ENCODE assay signal across 19 cellular contexts in genomic region chrX:42248226-42248625, GRCh38.
DNase-seq lines count a peak whose midpoint lies in the region; ATAC-seq, FAIRE-seq and TF ChIP-seq lines count a peak whose summit lies in the region.
"Had no signal": no experiment of that assay in that cellular context is flagged by ENCODE, and none has a peak within 500 bp of the region (broad histone marks: within the 10 kb centered on the region; RNA-seq: fewer than 3 reads in every experiment).

No MANE protein-coding gene starts in this region.

- H3K9ac ChIP-seq in IMR-90 (ENCODE audit: low read depth, low read length), result no peak overlapping the region

- H4K8ac ChIP-seq in IMR-90 (ENCODE audit: low read depth in 2 of 2, low read length in 2 of 2), result no peak overlapping the region

- no peak overlapping the region for H2AK5ac ChIP-seq in IMR-90 (ENCODE audit: low read depth, low read length)

- in situ Hi-C loops in IMR-90 (cut with MboI; ENCODE audit: low sequenced_read_pairs), result no loop called here
- in situ Hi-C loops in SK-MEL-5 (cut with HindIII; ENCODE audit: low pct_unique_long_range_greater_than_20kb, low sequenced_read_pairs), result no loop called here

- dilution Hi-C loops in IMR-90 (cut with HindIII; ENCODE audit: low sequenced_read_pairs, unreplicated experiment), result no loop called here

- TF ChIP-seq POLR2A in IMR-90 (IDR thresholded peaks at IDR 0.05; ENCODE audit: low read depth, low read length), result no peak
- no peak for TF ChIP-seq POLR2A in GM12891 (IDR thresholded peaks at IDR 0.05; ENCODE audit: low read depth, low read length)

- no peak overlapping the region for H2BK15ac ChIP-seq in IMR-90 (ENCODE audit: low read depth, low read length)

- H2BK20ac ChIP-seq in IMR-90 (ENCODE audit: low read depth, low read length), result no peak overlapping the region

- DNase-seq in IMR-90 (no peak), SK-MEL-5 (ENCODE audit: low read depth, low spot score) (peak; percentile 23), epithelial cell of proximal tubule (ENCODE audit: low read depth) (peak; percentile 10), renal cortical epithelial cell (ENCODE audit: low read depth) (peak; percentile 78), GM12891 (ENCODE audit: insufficient read length, low spot score) (no peak), EL (no peak)
- DNase-seq: DMS79 treated with DMSO at 0.1 percent for 48 hours, H7, Kasumi-1, MV-4-11, NCI-H187, NCI-H2227 treated with DMSO at 0.1 percent for 48 hours, NCI-H524, NCI-H82, PC-3 had no signal

- CTCF ChIA-PET in IMR-90 (lab: Yijun Ruan, JAX), result no interaction called here

- no CpG with 5 or more reads among the region's 4 CpGs for WGBS in IMR-90 (ENCODE audit: extremely low coverage in 2 of 2, insufficient read length in 1 of 2), 2 experiments

- no peak overlapping the region for H3K4ac ChIP-seq in IMR-90 (ENCODE audit: low read depth, low read length)

- ATAC-seq in IMR-90 (ENCODE audit: low read depth), result no peak
- no peak for ATAC-seq in HG02798 (IDR thresholded peaks at IDR 0.05; ENCODE audit: poor library complexity, unreplicated experiment)
- ATAC-seq: PC-3 had no signal

- no peak overlapping the region for H3K56ac ChIP-seq in IMR-90 (ENCODE audit: extremely low read depth, insufficient read depth, low read length)

- no peaks in the 10 kb centered on the region for H3K4me1 ChIP-seq in IMR-90 (ENCODE audit: control insufficient read depth, insufficient read depth, low read length)
- H3K4me1 ChIP-seq: SJSA1 had no signal

- H2AK9ac ChIP-seq in IMR-90 (replicated peaks; ENCODE audit: low read depth, low read length, poor library complexity), result no peak overlapping the region

- H3K27ac ChIP-seq in IMR-90 (ENCODE audit: insufficient read depth, low read length), result no peak overlapping the region
- H3K27ac ChIP-seq: C4-2B, SJSA1 had no signal

- H2BK120ac ChIP-seq in IMR-90 (ENCODE audit: low read depth, low read length), result no peak overlapping the region

- peaks cover 3% of the 10 kb centered on the region for H3K27me3 ChIP-seq in IMR-90 (ENCODE audit: control insufficient read depth, insufficient read depth, low read length)
- H3K27me3 ChIP-seq: SJSA1 had no signal

- no peak overlapping the region for H3K23ac ChIP-seq in IMR-90 (ENCODE audit: low read depth, low read length)

- POLR2A ChIA-PET in IMR-90 (lab: Charles Lee; ENCODE audit: unreplicated experiment), result no interaction called here

- no peaks in the 10 kb centered on the region for H3K9me3 ChIP-seq in IMR-90 (ENCODE audit: control insufficient read depth, insufficient read depth, low read length)
- H3K9me3 ChIP-seq: SJSA1 had no signal

- H3K9me1 ChIP-seq in IMR-90 (ENCODE audit: insufficient read depth, low read length), result no peaks in the 10 kb centered on the region

- H4K5ac ChIP-seq in IMR-90 (ENCODE audit: low read depth, low read length), result no peak overlapping the region

- H4K91ac ChIP-seq in IMR-90 (ENCODE audit: insufficient read depth, low read depth, low read length), result no peak overlapping the region

- H3K4me3 ChIP-seq in IMR-90 (ENCODE audit: insufficient read depth, low read depth, low read length), result no peak overlapping the region
- H3K4me3 ChIP-seq in epithelial cell of proximal tubule (ENCODE audit: low read depth, low read length), result no peak overlapping the region
- H3K4me3 ChIP-seq: SJSA1 had no signal

- H2BK5ac ChIP-seq in IMR-90 (ENCODE audit: low read depth, low read length, poor library complexity, severe bottlenecking), result no peak overlapping the region

- no peak overlapping the region for H3K18ac ChIP-seq in IMR-90 (ENCODE audit: low read depth, low read length)

- BruUV-seq in IMR-90 (replicated peaks; lab: Mats Ljungman, UMichigan), result no TSS peak

- H3K79me1 ChIP-seq in IMR-90 (ENCODE audit: low read depth in 1 of 2, low read length in 2 of 2), result no peaks in the 10 kb centered on the region

- TF ChIP-seq CTCF in IMR-90 (conservative IDR thresholded peaks at IDR 0.05; ENCODE audit: low read depth, low read length) (no peak), epithelial cell of proximal tubule (conservative IDR thresholded peaks at IDR 0.05; ENCODE audit: low read depth, low read length) (no peak)

- no peaks in the 10 kb centered on the region for H4K20me1 ChIP-seq in IMR-90 (ENCODE audit: insufficient read depth, low read length)

- no peaks in the 10 kb centered on the region for H3K36me3 ChIP-seq in IMR-90 (ENCODE audit: control insufficient read depth, insufficient read depth, low read length)
- H3K36me3 ChIP-seq: SJSA1 had no signal

- FAIRE-seq in GM12891 (lab: Jason Lieb, UNC), result no peak
- FAIRE-seq: HTR-8/SVneo had no signal

- intact Hi-C loops in IMR-90 (cut with micrococcal nuclease), result no loop called here

- TF ChIP-seq RAD21 in IMR-90 (IDR thresholded peaks at IDR 0.05; ENCODE audit: low read length), result no peak

- H3K4me2 ChIP-seq in IMR-90 (ENCODE audit: low read depth, low read length), result no peak overlapping the region

- no peak overlapping the region for H3K14ac ChIP-seq in IMR-90 (replicated peaks; ENCODE audit: low read depth, low read length)

- no peak overlapping the region for H2AFZ ChIP-seq in IMR-90 (replicated peaks; ENCODE audit: low read length, poor library complexity)

TF ChIP-seq in IMR-90, 13 proteins besides CTCF, POLR2A, EP300 and RAD21:
- peak; percentile 18; the same call in 1 of the 2 replicates for TF ChIP-seq CEBPB (IDR thresholded peaks at IDR 0.05; ENCODE audit: low read depth, low read length)
- no peak for TF ChIP-seq MXI1 (IDR thresholded peaks at IDR 0.05; ENCODE audit: borderline replicate concordance, low read depth, low read length)
- no peak for TF ChIP-seq MAFK (IDR thresholded peaks at IDR 0.05; ENCODE audit: low read depth, low read length)
- TF ChIP-seq MAZ (IDR thresholded peaks at IDR 0.05; ENCODE audit: borderline replicate concordance, low read depth, low read length), result no peak
- TF ChIP-seq ELK1 (IDR thresholded peaks at IDR 0.05; ENCODE audit: borderline replicate concordance, low read depth, low read length), result no peak
- no peak for TF ChIP-seq CHD1 (IDR thresholded peaks at IDR 0.05; ENCODE audit: low read depth, low read length)
- TF ChIP-seq NFE2L2 (IDR thresholded peaks at IDR 0.05; ENCODE audit: low read depth, low read length), result no peak
- no peak for TF ChIP-seq USF2 (IDR thresholded peaks at IDR 0.05; ENCODE audit: low read depth, low read length)

TF ChIP-seq in GM12891, 5 proteins besides CTCF, POLR2A, EP300 and RAD21:
- no peak for TF ChIP-seq POLR2AphosphoS5 (IDR thresholded peaks at IDR 0.05; ENCODE audit: low read depth, low read length)
- no peak for TF ChIP-seq TAF1 (IDR thresholded peaks at IDR 0.05; ENCODE audit: low read depth, low read length)
- no peak for TF ChIP-seq POU2F2 (IDR thresholded peaks at IDR 0.05; ENCODE audit: low read depth, low read length)

Comparison
In these comparisons a context has a peak if more than half of its experiments do, and no peak if none do; other contexts are left out.
1. DNase-seq: peak in SK-MEL-5 (single experiment), epithelial cell of proximal tubule (single experiment) and renal cortical epithelial cell (single experiment); none in IMR-90 (single experiment), GM12891 (single experiment) and EL (single experiment).